2 cellular contexts compared by ENCODE assay signal in the genomic region with DNA sequence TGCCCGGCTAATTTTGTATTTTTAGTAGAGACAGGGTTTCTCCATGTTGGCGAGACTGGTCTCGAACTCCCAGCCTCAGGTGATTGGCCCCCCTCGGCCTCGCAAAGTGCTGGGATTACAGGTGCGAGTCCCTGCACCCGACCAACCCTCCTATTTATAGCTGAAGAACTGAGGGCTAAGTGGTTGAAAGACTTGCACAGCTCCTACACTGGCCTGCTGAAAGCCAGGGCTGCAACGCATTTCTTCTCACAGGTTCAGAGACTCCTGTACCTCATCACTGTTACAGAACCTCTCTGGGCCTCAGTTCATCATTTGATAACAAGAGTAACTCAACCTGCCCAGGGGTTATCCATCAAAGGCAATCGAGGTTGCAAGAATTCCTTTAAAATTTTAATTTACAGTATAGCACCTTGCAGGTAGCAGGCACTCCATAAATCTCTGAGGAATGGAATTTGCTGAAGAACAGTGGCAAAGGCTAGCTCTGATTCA.
TF ChIP-seq lines count a peak whose summit lies in the region.

No MANE protein-coding gene starts in this region.

TF ChIP-seq in IMR-90, 13 proteins besides CTCF, POLR2A, EP300 and RAD21:
- TF ChIP-seq FOS (IDR thresholded peaks at IDR 0.05; ENCODE audit: low read depth, low read length) (no peak), RCOR1 (IDR thresholded peaks at IDR 0.05; ENCODE audit: insufficient replicate concordance, low read length) (no peak), USF2 (IDR thresholded peaks at IDR 0.05; ENCODE audit: low read depth, low read length) (no peak), ELK1 (IDR thresholded peaks at IDR 0.05; ENCODE audit: borderline replicate concordance, low read depth, low read length) (no peak), SMC3 (IDR thresholded peaks at IDR 0.05; ENCODE audit: low read depth, low read length) (no peak), MXI1 (IDR thresholded peaks at IDR 0.05; ENCODE audit: borderline replicate concordance, low read depth, low read length) (no peak), MAZ (IDR thresholded peaks at IDR 0.05; ENCODE audit: borderline replicate concordance, low read depth, low read length) (no peak)

TF ChIP-seq in H1, 55 proteins besides CTCF, POLR2A, EP300 and RAD21:
- TF ChIP-seq E2F6 (IDR thresholded peaks at IDR 0.05), result no peak
- TF ChIP-seq POLR2AphosphoS5 (IDR thresholded peaks at IDR 0.05; ENCODE audit: low read depth, low read length), result no peak
- TF ChIP-seq CBX5 (IDR thresholded peaks at IDR 0.05; ENCODE audit: low read depth, low read length), result no peak
- TF ChIP-seq POU5F1 (IDR thresholded peaks at IDR 0.05; ENCODE audit: low read depth, low read length), result no peak
- no peak for TF ChIP-seq BRCA1 (IDR thresholded peaks at IDR 0.05; ENCODE audit: low read depth, low read length)
- TF ChIP-seq USF2 (IDR thresholded peaks at IDR 0.05; ENCODE audit: low read length), result no peak
- TF ChIP-seq YY1 (IDR thresholded peaks at IDR 0.05; ENCODE audit: low read depth, low read length), result no peak
- TF ChIP-seq CTBP2 (IDR thresholded peaks at IDR 0.05; ENCODE audit: borderline replicate concordance, insufficient read depth, insufficient read length, low read length), result no peak
